ENCODE assay signal across 9 cellular contexts in the genomic region with DNA sequence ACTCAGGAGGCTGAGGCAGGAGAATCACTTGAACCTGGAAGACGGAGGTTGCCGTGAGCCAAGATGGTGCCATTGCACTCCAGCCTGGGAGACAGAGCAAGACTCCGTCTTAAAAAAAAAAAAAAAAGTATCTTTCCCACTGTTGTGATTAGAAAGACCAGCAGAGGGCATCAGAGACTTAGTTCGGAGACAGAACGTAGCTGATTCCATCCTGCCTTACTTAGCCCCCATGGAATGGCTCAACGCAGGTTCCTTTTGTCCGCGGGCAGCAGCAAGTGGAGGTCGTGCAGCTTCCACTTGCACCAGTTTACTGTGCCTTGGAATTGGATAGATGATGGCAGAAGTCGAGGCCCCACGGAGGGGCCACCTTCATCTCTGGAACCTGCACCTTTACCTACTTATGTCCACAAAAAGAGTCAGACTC. TPM values are rescaled to one million over a fixed set of nuclear protein-coding genes. Genes with fewer than 3 reads are reported as not detected.
DNase-seq lines count a peak whose midpoint lies in the region; ATAC-seq and TF ChIP-seq lines count a peak whose summit lies in the region.
"Had no signal": no experiment of that assay in that cellular context is flagged by ENCODE, and none has a peak within 500 bp of the region (broad histone marks: within the 10 kb centered on the region; RNA-seq: fewer than 3 reads in every experiment).

No MANE protein-coding gene starts in this region.

- peak; percentile 13 for DNase-seq in stimulated activated CD4-positive, alpha-beta T cell treated with anti-CD3 and anti-CD28 coated beads, Interleukin-2, amount 100 ng/mL, for 4 hours (ENCODE audit: low read depth)
- DNase-seq in stimulated activated CD4-positive, alpha-beta T cell treated with anti-CD3 and anti-CD28 coated beads, Interleukin-4, amount 100 ng/mL, for 4 hours = no peak
- DNase-seq in NCI-H146 (lab: John Stamatoyannopoulos, UW) = peak; percentile 90
- DNase-seq in dedifferentiated amniotic fluid mesenchymal stem cell (ENCODE audit: extremely low spot score) = peak; percentile 81
- DNase-seq in left lobe of liver (ENCODE audit: low spot score) = no peak
- peak; percentile 59 for DNase-seq in testis
- DNase-seq in activated CD8-positive, alpha-beta memory T cell treated with anti-CD3 and anti-CD28 coated beads, Interleukin-2, amount 50 U/mL, for 4 hours = no peak

- TF ChIP-seq CTCF in testis (IDR thresholded peaks at IDR 0.05) = peak; percentile 20 to 61 (median 49)

- intact Hi-C loops in testis (cut with DNase I; ENCODE audit: low total_unique reads) = no loop called here

- no peak overlapping the region for H3K4me3 ChIP-seq in testis

- no peaks in the 10 kb centered on the region for H3K36me3 ChIP-seq in testis (ENCODE audit: low read depth, missing control alignments)

- H3K9me3 ChIP-seq in testis = no peaks in the 10 kb centered on the region

- no peaks in the 10 kb centered on the region for H3K27me3 ChIP-seq in testis

- WGBS in testis, 2 donors = 20 to 26% methylated on average over 11 of the region's 11 CpGs

- no peaks in the 10 kb centered on the region for H3K4me1 ChIP-seq in testis

- no peak for TF ChIP-seq POLR2A in testis (IDR thresholded peaks at IDR 0.05)

- no peak overlapping the region for H3K27ac ChIP-seq in testis
- H3K27ac ChIP-seq: epithelial cell of prostate had no signal

- ATAC-seq in SK-N-SH treated with all-trans-retinoic acid at 6 μM for 48 hours (peak; percentile 92), left lobe of liver (peak; percentile 81)

TF ChIP-seq in SK-N-SH treated with all-trans-retinoic acid at 6 μM for 48 hours, 23 proteins besides CTCF, POLR2A, EP300 and RAD21:
- no peak for TF ChIP-seq ISL1 (CRISPR knock-in tag; IDR thresholded peaks at IDR 0.05)
- TF ChIP-seq OSR1 (CRISPR knock-in tag; IDR thresholded peaks at IDR 0.05) = no peak
- TF ChIP-seq BACH2 (CRISPR knock-in tag; IDR thresholded peaks at IDR 0.05; ENCODE audit: borderline replicate concordance) = no peak
- no peak for TF ChIP-seq ZNF565 (CRISPR knock-in tag; conservative IDR thresholded peaks at IDR 0.05; ENCODE audit: low read depth)
- no peak for TF ChIP-seq GLIS3 (CRISPR knock-in tag; IDR thresholded peaks at IDR 0.05)
- TF ChIP-seq, protein P1, sequence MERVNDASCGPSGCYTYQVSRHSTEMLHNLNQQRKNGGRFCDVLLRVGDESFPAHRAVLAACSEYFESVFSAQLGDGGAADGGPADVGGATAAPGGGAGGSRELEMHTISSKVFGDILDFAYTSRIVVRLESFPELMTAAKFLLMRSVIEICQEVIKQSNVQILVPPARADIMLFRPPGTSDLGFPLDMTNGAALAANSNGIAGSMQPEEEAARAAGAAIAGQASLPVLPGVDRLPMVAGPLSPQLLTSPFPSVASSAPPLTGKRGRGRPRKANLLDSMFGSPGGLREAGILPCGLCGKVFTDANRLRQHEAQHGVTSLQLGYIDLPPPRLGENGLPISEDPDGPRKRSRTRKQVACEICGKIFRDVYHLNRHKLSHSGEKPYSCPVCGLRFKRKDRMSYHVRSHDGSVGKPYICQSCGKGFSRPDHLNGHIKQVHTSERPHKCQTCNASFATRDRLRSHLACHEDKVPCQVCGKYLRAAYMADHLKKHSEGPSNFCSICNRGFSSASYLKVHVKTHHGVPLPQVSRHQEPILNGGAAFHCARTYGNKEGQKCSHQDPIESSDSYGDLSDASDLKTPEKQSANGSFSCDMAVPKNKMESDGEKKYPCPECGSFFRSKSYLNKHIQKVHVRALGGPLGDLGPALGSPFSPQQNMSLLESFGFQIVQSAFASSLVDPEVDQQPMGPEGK (CRISPR knock-in tag; IDR thresholded peaks at IDR 0.05; ENCODE audit: borderline replicate concordance) = no peak
- TF ChIP-seq ZFP30 (CRISPR knock-in tag; IDR thresholded peaks at IDR 0.05) = no peak
- TF ChIP-seq, protein P2, sequence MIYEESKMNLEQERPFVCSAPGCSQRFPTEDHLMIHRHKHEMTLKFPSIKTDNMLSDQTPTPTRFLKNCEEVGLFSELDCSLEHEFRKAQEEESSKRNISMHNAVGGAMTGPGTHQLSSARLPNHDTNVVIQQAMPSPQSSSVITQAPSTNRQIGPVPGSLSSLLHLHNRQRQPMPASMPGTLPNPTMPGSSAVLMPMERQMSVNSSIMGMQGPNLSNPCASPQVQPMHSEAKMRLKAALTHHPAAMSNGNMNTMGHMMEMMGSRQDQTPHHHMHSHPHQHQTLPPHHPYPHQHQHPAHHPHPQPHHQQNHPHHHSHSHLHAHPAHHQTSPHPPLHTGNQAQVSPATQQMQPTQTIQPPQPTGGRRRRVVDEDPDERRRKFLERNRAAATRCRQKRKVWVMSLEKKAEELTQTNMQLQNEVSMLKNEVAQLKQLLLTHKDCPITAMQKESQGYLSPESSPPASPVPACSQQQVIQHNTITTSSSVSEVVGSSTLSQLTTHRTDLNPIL (CRISPR knock-in tag; IDR thresholded peaks at IDR 0.05; ENCODE audit: low read depth) = no peak
- no peak for TF ChIP-seq SNAI2 (CRISPR knock-in tag; IDR thresholded peaks at IDR 0.05)
- TF ChIP-seq ZFP3 (CRISPR knock-in tag; IDR thresholded peaks at IDR 0.05) = no peak
- no peak for TF ChIP-seq PPARA (CRISPR knock-in tag; IDR thresholded peaks at IDR 0.05; ENCODE audit: borderline replicate concordance)
- TF ChIP-seq, protein P3, sequence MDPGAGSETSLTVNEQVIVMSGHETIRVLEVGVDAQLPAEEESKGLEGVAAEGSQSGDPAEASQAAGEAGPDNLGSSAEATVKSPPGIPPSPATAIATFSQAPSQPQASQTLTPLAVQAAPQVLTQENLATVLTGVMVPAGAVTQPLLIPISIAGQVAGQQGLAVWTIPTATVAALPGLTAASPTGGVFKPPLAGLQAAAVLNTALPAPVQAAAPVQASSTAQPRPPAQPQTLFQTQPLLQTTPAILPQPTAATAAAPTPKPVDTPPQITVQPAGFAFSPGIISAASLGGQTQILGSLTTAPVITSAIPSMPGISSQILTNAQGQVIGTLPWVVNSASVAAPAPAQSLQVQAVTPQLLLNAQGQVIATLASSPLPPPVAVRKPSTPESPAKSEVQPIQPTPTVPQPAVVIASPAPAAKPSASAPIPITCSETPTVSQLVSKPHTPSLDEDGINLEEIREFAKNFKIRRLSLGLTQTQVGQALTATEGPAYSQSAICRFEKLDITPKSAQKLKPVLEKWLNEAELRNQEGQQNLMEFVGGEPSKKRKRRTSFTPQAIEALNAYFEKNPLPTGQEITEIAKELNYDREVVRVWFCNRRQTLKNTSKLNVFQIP (CRISPR knock-in tag; IDR thresholded peaks at IDR 0.05; ENCODE audit: borderline replicate concordance, low read depth) = no peak
- TF ChIP-seq, protein P4, sequence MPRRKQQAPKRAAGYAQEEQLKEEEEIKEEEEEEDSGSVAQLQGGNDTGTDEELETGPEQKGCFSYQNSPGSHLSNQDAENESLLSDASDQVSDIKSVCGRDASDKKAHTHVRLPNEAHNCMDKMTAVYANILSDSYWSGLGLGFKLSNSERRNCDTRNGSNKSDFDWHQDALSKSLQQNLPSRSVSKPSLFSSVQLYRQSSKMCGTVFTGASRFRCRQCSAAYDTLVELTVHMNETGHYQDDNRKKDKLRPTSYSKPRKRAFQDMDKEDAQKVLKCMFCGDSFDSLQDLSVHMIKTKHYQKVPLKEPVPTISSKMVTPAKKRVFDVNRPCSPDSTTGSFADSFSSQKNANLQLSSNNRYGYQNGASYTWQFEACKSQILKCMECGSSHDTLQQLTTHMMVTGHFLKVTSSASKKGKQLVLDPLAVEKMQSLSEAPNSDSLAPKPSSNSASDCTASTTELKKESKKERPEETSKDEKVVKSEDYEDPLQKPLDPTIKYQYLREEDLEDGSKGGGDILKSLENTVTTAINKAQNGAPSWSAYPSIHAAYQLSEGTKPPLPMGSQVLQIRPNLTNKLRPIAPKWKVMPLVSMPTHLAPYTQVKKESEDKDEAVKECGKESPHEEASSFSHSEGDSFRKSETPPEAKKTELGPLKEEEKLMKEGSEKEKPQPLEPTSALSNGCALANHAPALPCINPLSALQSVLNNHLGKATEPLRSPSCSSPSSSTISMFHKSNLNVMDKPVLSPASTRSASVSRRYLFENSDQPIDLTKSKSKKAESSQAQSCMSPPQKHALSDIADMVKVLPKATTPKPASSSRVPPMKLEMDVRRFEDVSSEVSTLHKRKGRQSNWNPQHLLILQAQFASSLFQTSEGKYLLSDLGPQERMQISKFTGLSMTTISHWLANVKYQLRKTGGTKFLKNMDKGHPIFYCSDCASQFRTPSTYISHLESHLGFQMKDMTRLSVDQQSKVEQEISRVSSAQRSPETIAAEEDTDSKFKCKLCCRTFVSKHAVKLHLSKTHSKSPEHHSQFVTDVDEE (CRISPR knock-in tag; IDR thresholded peaks at IDR 0.05) = no peak
- TF ChIP-seq ZNF70 (CRISPR knock-in tag; IDR thresholded peaks at IDR 0.05) = no peak

RNA-seq across cellular contexts. Expression of a gene that starts 8.1 kb away (rescaled TPM):
- total RNA-seq in left lobe of liver (17.2 TPM), testis (10 to 100 TPM; 40.9 to 45.7 TPM)
- polyA plus RNA-seq in testis (ENCODE audit: insufficient read depth, low read depth, low replicate concordance) = 20.2 TPM

RNA-seq across cellular contexts. Expression of a gene that starts 8.2 kb away (rescaled TPM):
- total RNA-seq in left lobe of liver = 27.9 TPM
- total RNA-seq in testis = 100 to 1,000 TPM in 1 of 2 donors, 10 to 100 TPM in 1; 95.3 to 106 TPM
- polyA plus RNA-seq in testis (ENCODE audit: insufficient read depth, low read depth, low replicate concordance) = 143 TPM

RNA-seq across cellular contexts. Expression of a gene that starts 24.2 kb away (rescaled TPM):
- total RNA-seq in left lobe of liver (29.6 TPM), testis (100 to 1,000 TPM; 180 to 188 TPM)
- 141 TPM for polyA plus RNA-seq in testis (ENCODE audit: insufficient read depth, low read depth, low replicate concordance)

Comparison
In these comparisons a context has a peak if more than half of its experiments do, and no peak if none do; other contexts are left out.
1. DNase-seq: peak in stimulated activated CD4-positive, alpha-beta T cell treated with anti-CD3 and anti-CD28 coated beads, Interleukin-2, amount 100 ng/mL, for 4 hours (single experiment), NCI-H146 (single experiment), dedifferentiated amniotic fluid mesenchymal stem cell (single experiment) and testis (single experiment); none in stimulated activated CD4-positive, alpha-beta T cell treated with anti-CD3 and anti-CD28 coated beads, Interleukin-4, amount 100 ng/mL, for 4 hours (0 of 2), left lobe of liver (single experiment) and activated CD8-positive, alpha-beta memory T cell treated with anti-CD3 and anti-CD28 coated beads, Interleukin-2, amount 50 U/mL, for 4 hours (single experiment).